In the genomic region with DNA sequence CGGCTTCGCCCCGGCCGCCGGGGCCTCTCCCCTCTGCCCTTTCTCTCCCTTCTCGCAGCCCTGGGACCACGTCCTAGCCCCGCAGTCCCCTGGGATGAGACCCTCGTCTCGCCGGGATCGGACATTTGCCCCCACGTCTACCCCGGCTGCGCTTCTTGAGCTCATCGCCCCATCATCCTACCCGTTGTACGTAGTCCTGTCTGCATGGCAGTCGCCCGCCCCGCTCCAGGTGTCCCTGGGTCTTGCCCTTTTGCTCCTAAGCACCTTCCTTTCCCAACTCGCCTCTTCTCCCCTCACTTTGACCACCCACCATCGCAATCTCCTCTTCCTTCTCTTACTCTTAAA, we compare ENCODE assay signal across 8 cellular contexts. TPM values are rescaled to one million over a fixed set of nuclear protein-coding genes. Genes with fewer than 3 reads are reported as not detected.
DNase-seq lines count a peak whose midpoint lies in the region; ATAC-seq and TF ChIP-seq lines count a peak whose summit lies in the region.

No MANE protein-coding gene starts in this region.

- TF ChIP-seq RAD21 in neural cell (conservative IDR thresholded peaks at IDR 0.05) = no peak

- H3K9ac ChIP-seq in neural cell (ENCODE audit: low read length) = peak overlapping the region; percentile 95

- no peaks in the 10 kb centered on the region for H3K36me3 ChIP-seq in neural cell (ENCODE audit: insufficient read depth, low read length)

- DNase-seq in stimulated activated CD4-positive, alpha-beta T cell treated with anti-CD3 and anti-CD28 coated beads, Interleukin-15, amount 100 ng/mL, for 24 hours = peak; percentile 24
- DNase-seq in stimulated activated CD4-positive, alpha-beta T cell treated with anti-CD3 and anti-CD28 coated beads, Interleukin-2, amount 100 ng/mL, for 24 hours = no peak
- DNase-seq in epithelial cell of esophagus (ENCODE audit: low read depth) (no peak), SHP77 treated with DMSO at 0.1 percent for 48 hours (lab: John Stamatoyannopoulos, UW) (no peak)

- H3K79me2 ChIP-seq in neural cell (replicated peaks; ENCODE audit: insufficient read depth, low read length) = peaks cover 47% of the 10 kb centered on the region

- peaks cover 6% of the 10 kb centered on the region for H3F3A ChIP-seq in neural cell (ENCODE audit: insufficient read depth, low read length, poor library complexity, severe bottlenecking)

- H3K9me3 ChIP-seq in neural cell (ENCODE audit: low read length) = no peaks in the 10 kb centered on the region

- peak overlapping the region; percentile 79 for H3K4me2 ChIP-seq in neural cell (ENCODE audit: low read length)

- no peaks in the 10 kb centered on the region for H4K20me1 ChIP-seq in neural cell (ENCODE audit: insufficient read depth)

- ATAC-seq in SK-N-SH treated with all-trans-retinoic acid at 6 μM for 48 hours = peak; percentile 37
- ATAC-seq in HG03139 (IDR thresholded peaks at IDR 0.05; ENCODE audit: unreplicated experiment) = no peak
- no peak for ATAC-seq in HG03571 (IDR thresholded peaks at IDR 0.05; ENCODE audit: unreplicated experiment)

- H3K27ac ChIP-seq in neural cell (ENCODE audit: low read length) = peak overlapping the region; percentile 93

- TF ChIP-seq CTCF in epithelial cell of esophagus (IDR thresholded peaks at IDR 0.05; ENCODE audit: insufficient read depth, low read depth, low read length, missing control alignments) (no peak), neural cell (IDR thresholded peaks at IDR 0.05; ENCODE audit: poor library complexity, severe bottlenecking) (no peak)

- H3K4me3 ChIP-seq in epithelial cell of esophagus (ENCODE audit: low read length) = peak overlapping the region; percentile 65
- peak overlapping the region; percentile 98 for H3K4me3 ChIP-seq in neural cell (ENCODE audit: low read length)

- TF ChIP-seq EP300 in neural cell (conservative IDR thresholded peaks at IDR 0.05; ENCODE audit: poor library complexity, severe bottlenecking) = no peak

- no peaks in the 10 kb centered on the region for H3K9me2 ChIP-seq in neural cell (ENCODE audit: insufficient read depth, low read length)

- peak overlapping the region; percentile 47 for H2AFZ ChIP-seq in neural cell (ENCODE audit: low read depth, low read length)

- no peaks in the 10 kb centered on the region for H3K27me3 ChIP-seq in neural cell (ENCODE audit: insufficient read depth, low read depth, low read length)

TF ChIP-seq in SK-N-SH treated with all-trans-retinoic acid at 6 μM for 48 hours, 23 proteins besides CTCF, POLR2A, EP300 and RAD21:
- TF ChIP-seq ZNF70 (CRISPR knock-in tag; IDR thresholded peaks at IDR 0.05) (no peak), OSR1 (CRISPR knock-in tag; IDR thresholded peaks at IDR 0.05) (no peak), ISL1 (CRISPR knock-in tag; IDR thresholded peaks at IDR 0.05) (no peak), ZNF565 (CRISPR knock-in tag; conservative IDR thresholded peaks at IDR 0.05; ENCODE audit: low read depth) (no peak), ESRRG (CRISPR knock-in tag; IDR thresholded peaks at IDR 0.05) (no peak), TOX (CRISPR knock-in tag; IDR thresholded peaks at IDR 0.05; ENCODE audit: borderline replicate concordance) (no peak), PPARA (CRISPR knock-in tag; IDR thresholded peaks at IDR 0.05; ENCODE audit: borderline replicate concordance) (no peak)
- TF ChIP-seq, protein P1, sequence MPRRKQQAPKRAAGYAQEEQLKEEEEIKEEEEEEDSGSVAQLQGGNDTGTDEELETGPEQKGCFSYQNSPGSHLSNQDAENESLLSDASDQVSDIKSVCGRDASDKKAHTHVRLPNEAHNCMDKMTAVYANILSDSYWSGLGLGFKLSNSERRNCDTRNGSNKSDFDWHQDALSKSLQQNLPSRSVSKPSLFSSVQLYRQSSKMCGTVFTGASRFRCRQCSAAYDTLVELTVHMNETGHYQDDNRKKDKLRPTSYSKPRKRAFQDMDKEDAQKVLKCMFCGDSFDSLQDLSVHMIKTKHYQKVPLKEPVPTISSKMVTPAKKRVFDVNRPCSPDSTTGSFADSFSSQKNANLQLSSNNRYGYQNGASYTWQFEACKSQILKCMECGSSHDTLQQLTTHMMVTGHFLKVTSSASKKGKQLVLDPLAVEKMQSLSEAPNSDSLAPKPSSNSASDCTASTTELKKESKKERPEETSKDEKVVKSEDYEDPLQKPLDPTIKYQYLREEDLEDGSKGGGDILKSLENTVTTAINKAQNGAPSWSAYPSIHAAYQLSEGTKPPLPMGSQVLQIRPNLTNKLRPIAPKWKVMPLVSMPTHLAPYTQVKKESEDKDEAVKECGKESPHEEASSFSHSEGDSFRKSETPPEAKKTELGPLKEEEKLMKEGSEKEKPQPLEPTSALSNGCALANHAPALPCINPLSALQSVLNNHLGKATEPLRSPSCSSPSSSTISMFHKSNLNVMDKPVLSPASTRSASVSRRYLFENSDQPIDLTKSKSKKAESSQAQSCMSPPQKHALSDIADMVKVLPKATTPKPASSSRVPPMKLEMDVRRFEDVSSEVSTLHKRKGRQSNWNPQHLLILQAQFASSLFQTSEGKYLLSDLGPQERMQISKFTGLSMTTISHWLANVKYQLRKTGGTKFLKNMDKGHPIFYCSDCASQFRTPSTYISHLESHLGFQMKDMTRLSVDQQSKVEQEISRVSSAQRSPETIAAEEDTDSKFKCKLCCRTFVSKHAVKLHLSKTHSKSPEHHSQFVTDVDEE (CRISPR knock-in tag; IDR thresholded peaks at IDR 0.05) = no peak
- TF ChIP-seq, protein P2, sequence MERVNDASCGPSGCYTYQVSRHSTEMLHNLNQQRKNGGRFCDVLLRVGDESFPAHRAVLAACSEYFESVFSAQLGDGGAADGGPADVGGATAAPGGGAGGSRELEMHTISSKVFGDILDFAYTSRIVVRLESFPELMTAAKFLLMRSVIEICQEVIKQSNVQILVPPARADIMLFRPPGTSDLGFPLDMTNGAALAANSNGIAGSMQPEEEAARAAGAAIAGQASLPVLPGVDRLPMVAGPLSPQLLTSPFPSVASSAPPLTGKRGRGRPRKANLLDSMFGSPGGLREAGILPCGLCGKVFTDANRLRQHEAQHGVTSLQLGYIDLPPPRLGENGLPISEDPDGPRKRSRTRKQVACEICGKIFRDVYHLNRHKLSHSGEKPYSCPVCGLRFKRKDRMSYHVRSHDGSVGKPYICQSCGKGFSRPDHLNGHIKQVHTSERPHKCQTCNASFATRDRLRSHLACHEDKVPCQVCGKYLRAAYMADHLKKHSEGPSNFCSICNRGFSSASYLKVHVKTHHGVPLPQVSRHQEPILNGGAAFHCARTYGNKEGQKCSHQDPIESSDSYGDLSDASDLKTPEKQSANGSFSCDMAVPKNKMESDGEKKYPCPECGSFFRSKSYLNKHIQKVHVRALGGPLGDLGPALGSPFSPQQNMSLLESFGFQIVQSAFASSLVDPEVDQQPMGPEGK (CRISPR knock-in tag; IDR thresholded peaks at IDR 0.05; ENCODE audit: borderline replicate concordance) = no peak

TF ChIP-seq in neural cell, 6 proteins besides CTCF, POLR2A, EP300 and RAD21:
- TF ChIP-seq EZH2 (IDR thresholded peaks at IDR 0.05; ENCODE audit: borderline replicate concordance, insufficient read depth, low read length, poor library complexity, severe bottlenecking) = no peak
- no peak for TF ChIP-seq SMC3 (conservative IDR thresholded peaks at IDR 0.05; ENCODE audit: poor library complexity)
- TF ChIP-seq, protein P3, sequence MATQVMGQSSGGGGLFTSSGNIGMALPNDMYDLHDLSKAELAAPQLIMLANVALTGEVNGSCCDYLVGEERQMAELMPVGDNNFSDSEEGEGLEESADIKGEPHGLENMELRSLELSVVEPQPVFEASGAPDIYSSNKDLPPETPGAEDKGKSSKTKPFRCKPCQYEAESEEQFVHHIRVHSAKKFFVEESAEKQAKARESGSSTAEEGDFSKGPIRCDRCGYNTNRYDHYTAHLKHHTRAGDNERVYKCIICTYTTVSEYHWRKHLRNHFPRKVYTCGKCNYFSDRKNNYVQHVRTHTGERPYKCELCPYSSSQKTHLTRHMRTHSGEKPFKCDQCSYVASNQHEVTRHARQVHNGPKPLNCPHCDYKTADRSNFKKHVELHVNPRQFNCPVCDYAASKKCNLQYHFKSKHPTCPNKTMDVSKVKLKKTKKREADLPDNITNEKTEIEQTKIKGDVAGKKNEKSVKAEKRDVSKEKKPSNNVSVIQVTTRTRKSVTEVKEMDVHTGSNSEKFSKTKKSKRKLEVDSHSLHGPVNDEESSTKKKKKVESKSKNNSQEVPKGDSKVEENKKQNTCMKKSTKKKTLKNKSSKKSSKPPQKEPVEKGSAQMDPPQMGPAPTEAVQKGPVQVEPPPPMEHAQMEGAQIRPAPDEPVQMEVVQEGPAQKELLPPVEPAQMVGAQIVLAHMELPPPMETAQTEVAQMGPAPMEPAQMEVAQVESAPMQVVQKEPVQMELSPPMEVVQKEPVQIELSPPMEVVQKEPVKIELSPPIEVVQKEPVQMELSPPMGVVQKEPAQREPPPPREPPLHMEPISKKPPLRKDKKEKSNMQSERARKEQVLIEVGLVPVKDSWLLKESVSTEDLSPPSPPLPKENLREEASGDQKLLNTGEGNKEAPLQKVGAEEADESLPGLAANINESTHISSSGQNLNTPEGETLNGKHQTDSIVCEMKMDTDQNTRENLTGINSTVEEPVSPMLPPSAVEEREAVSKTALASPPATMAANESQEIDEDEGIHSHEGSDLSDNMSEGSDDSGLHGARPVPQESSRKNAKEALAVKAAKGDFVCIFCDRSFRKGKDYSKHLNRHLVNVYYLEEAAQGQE (IDR thresholded peaks at IDR 0.05; ENCODE audit: borderline replicate concordance) = no peak
- TF ChIP-seq TAF1 (IDR thresholded peaks at IDR 0.05; ENCODE audit: low read depth) = no peak
- no peak for TF ChIP-seq POLR2AphosphoS5 (IDR thresholded peaks at IDR 0.05)
- TF ChIP-seq MXI1 (conservative IDR thresholded peaks at IDR 0.05; ENCODE audit: poor library complexity, severe bottlenecking) = no peak
TF ChIP-seq in neural cell: peak in this region for 0.

RNA-seq across cellular contexts. Expression of a gene that starts 0.6 kb away (rescaled TPM):
- polyA plus RNA-seq in neural cell = 53.3 and 58.5 TPM in 2 replicates
- polyA minus RNA-seq in neural cell = 82.1 and 84.5 TPM in 2 replicates
